Comparison of ENCODE assay signal across 8 cellular contexts in genomic region chr19:45492627-45493470, GRCh38. TPM values are rescaled to one million over a fixed set of nuclear protein-coding genes. Genes with fewer than 3 reads are reported as not detected.
A peak's percentile ranks its signal among the peaks of the same experiment; 100 is the strongest.
DNase-seq lines count a peak whose midpoint lies in the region; ATAC-seq and TF ChIP-seq lines count a peak whose summit lies in the region.

No MANE protein-coding gene starts in this region.

- H3K36me3 ChIP-seq in DOHH2 (ENCODE audit: control insufficient read depth, low read length) (no peaks in the 10 kb centered on the region), left lung (no peaks in the 10 kb centered on the region), thoracic aorta (no peaks in the 10 kb centered on the region)

- peak overlapping the region; percentile 95 for H3K4me2 ChIP-seq in DOHH2 (ENCODE audit: low read length)

- no peaks in the 10 kb centered on the region for H3K9me3 ChIP-seq in DOHH2 (ENCODE audit: control insufficient read depth, insufficient read depth, low read length)
- no peaks in the 10 kb centered on the region for H3K9me3 ChIP-seq in left lung
- H3K9me3 ChIP-seq in thoracic aorta, result no peaks in the 10 kb centered on the region

- ATAC-seq in left lung, result peak; percentile 47
- ATAC-seq in thoracic aorta (ENCODE audit: insufficient number of reproducible peaks, low FRiP score, low read depth), result peak; percentile 31
- ATAC-seq in HG03280 (IDR thresholded peaks at IDR 0.05; ENCODE audit: unreplicated experiment), result no peak
- ATAC-seq in GM21390 (IDR thresholded peaks at IDR 0.05; ENCODE audit: unreplicated experiment), result no peak

- H4K20me1 ChIP-seq in DOHH2 (ENCODE audit: control insufficient read depth, insufficient read depth, low read depth, low read length), result no peaks in the 10 kb centered on the region; the same call in 1 of the 2 replicates

- peaks cover 41% of the 10 kb centered on the region for H3K4me1 ChIP-seq in DOHH2 (ENCODE audit: control insufficient read depth, low read length)
- H3K4me1 ChIP-seq in left lung, result peaks cover 11 to 40% of the 10 kb centered on the region in 2 donors
- H3K4me1 ChIP-seq in thoracic aorta (ENCODE audit: control insufficient read depth in 1 of 2, low read depth in 2 of 2), result peaks cover 16 to 28% of the 10 kb centered on the region in 2 donors

- intact Hi-C loops in left lung (cut with DNase I), result no loop called here

- peak overlapping the region; percentile 83 for H3K4me3 ChIP-seq in DOHH2 (ENCODE audit: low read length)
- peak overlapping the region; percentile 61 to 75 for H3K4me3 ChIP-seq in cardiac fibroblast (replicated peaks in 1 of 2; ENCODE audit: low read depth in 2 of 2, low read length in 2 of 2)
- H3K4me3 ChIP-seq in left lung, result peak overlapping the region; percentile 34 to 52
- peak overlapping the region; percentile 75 for H3K4me3 ChIP-seq in thoracic aorta

- H3K27ac ChIP-seq in DOHH2 (ENCODE audit: low read depth, low read length), result peak overlapping the region; percentile 69
- peak overlapping the region in 1 of 2 donors; percentile 48 for H3K27ac ChIP-seq in left lung
- H3K27ac ChIP-seq in thoracic aorta, result peak overlapping the region; percentile 13 to 22

- H3K27me3 ChIP-seq in DOHH2 (ENCODE audit: control insufficient read depth, low read length), result peaks cover 21% of the 10 kb centered on the region
- peaks cover 3 to 33% of the 10 kb centered on the region in 2 donors for H3K27me3 ChIP-seq in left lung
- no peaks in the 10 kb centered on the region for H3K27me3 ChIP-seq in thoracic aorta (replicated peaks; ENCODE audit: insufficient read depth)

- H3K9me2 ChIP-seq in DOHH2 (replicated peaks; ENCODE audit: control insufficient read depth, low read length), result no peaks in the 10 kb centered on the region

- H3K79me2 ChIP-seq in DOHH2 (ENCODE audit: control insufficient read depth, low read length), result peaks cover 6% of the 10 kb centered on the region; the same call in 1 of the 2 replicates

- DNase-seq in Kasumi-1 (lab: John Stamatoyannopoulos, UW) (peak; percentile 35 to 57), cardiac fibroblast (ENCODE audit: low read depth in 2 of 2) (peak; percentile 66 to 89), left lung (peak; percentile 58 to 78), thoracic aorta (ENCODE audit: low spot score) (no peak), NCI-H510A treated with DMSO at 0.1 percent for 48 hours (lab: John Stamatoyannopoulos, UW) (no peak)

- peaks cover 15% of the 10 kb centered on the region for H3F3A ChIP-seq in DOHH2 (ENCODE audit: control insufficient read depth, insufficient read depth)

- TF ChIP-seq CTCF in DOHH2 (IDR thresholded peaks at IDR 0.05; ENCODE audit: low read depth, low read length, poor library complexity, severe bottlenecking), result no peak
- no peak for TF ChIP-seq CTCF in cardiac fibroblast (IDR thresholded peaks at IDR 0.05; ENCODE audit: low read depth, low read length)
- no peak for TF ChIP-seq CTCF in left lung (IDR thresholded peaks at IDR 0.05)
- TF ChIP-seq CTCF in thoracic aorta (IDR thresholded peaks at IDR 0.05), result no peak

RNA-seq across cellular contexts. Expression of gene RTN2, which starts 4.0 kb away (rescaled TPM):
- total RNA-seq in left lung, result 10 to 100 TPM in 1 of 2 donors, 1 to 10 TPM in 1; 9.4 to 16.7 TPM
- total RNA-seq in thoracic aorta, result 10 to 100 TPM; 16.0 to 22.6 TPM

RNA-seq across cellular contexts. Expression of gene PPM1N, which starts 5.4 kb away (rescaled TPM):
- total RNA-seq in left lung (1 to 10 TPM in 1 of 2 donors, under 1 TPM in 1; 0.47 to 2.1 TPM), thoracic aorta (1 to 10 TPM; 3.5 to 6.6 TPM)

RNA-seq across cellular contexts. Expression of gene VASP, which starts 14.4 kb away (rescaled TPM):
- total RNA-seq in left lung, result 100 to 1,000 TPM; 109 to 220 TPM
- total RNA-seq in thoracic aorta, result 100 to 1,000 TPM; 208 to 287 TPM

RNA-seq across cellular contexts. Expression of gene FOSB, which starts 25.1 kb away (rescaled TPM):
- 10 to 100 TPM in 1 of 2 donors, 1 to 10 TPM in 1; 7.1 to 20.4 TPM for total RNA-seq in left lung
- 100 to 1,000 TPM; 126 to 587 TPM for total RNA-seq in thoracic aorta

Comparison
In these comparisons a context has a peak if more than half of its experiments do, and no peak if none do; other contexts are left out.
1. DNase-seq: peak in Kasumi-1 (2 of 2), cardiac fibroblast (2 of 2) and left lung (2 of 2); none in thoracic aorta (single experiment) and NCI-H510A treated with DMSO at 0.1 percent for 48 hours (single experiment).
2. ATAC-seq: peak in left lung (single experiment) and thoracic aorta (single experiment); none in HG03280 (single experiment) and GM21390 (single experiment).
3. Peak in every context shown above with its lines, with median percentiles within 50 percentile points of each other: H3K4me3 ChIP-seq.